8 cellular contexts compared by ENCODE assay signal in the genomic region with DNA sequence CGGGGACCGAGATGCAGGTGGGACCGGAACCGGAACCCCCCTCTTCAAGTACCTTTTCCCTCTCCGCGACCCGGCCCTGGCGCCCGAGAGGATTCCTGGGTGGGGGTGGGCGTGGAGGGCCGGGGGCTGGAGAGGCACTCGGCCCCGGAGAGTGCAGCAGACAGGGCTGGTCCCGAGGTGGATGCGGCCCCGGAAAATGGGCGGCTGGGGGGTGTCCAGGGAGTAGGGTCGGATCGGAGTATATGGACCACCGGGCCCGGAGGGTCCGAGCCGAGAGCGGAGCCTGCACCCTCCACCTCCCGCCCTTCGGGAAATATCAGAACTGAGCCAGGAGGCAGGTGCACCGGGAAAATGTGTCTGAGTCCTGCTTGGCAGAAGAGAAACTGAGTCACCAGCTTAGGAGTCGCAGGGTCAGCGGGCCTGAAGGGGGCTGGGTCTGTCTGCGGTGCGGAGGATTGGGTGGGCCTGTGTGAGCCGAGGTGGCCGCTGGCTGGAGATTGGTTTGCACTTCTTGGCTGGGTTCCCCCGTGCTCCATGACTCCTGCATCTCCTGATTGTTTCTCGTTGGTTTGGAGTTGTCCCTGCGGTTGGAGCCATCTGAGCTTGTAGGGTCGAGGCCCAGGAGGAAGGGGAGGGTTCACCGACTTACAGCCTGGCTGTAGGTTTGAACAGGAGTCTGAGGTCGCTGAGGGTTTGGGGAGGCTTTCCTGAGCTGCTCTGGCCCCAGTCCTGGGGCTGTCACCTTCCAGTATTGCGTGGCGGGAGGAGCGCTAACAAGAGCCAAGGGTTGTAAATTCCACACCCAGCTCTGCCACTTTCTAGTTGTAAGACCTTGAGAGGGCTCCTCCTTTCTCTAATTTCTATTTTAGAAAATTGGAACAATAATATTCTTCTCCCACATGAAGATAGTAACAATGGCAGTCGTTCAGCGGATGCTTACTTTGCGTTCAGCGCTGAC.
DNase-seq lines count a peak whose midpoint lies in the region; ATAC-seq and TF ChIP-seq lines count a peak whose summit lies in the region.

No MANE protein-coding gene starts in this region.

- in situ Hi-C loops in KBM-7 (cut with MboI; ENCODE audit: low pct_unique_long_range_greater_than_20kb, low sequenced_read_pairs) (no loop called here), brain microvascular endothelial cell (cut with HindIII; ENCODE audit: low pct_ligation_motif_present, low sequenced_read_pairs) (no loop called here)

- H3K4me3 ChIP-seq in brain microvascular endothelial cell (ENCODE audit: low read depth, low read length) (peak overlapping the region; percentile 95), subcutaneous abdominal adipose tissue (ENCODE audit: low read depth in 1 of 5, low read length in 5 of 5) (peak overlapping the region; percentile 75 to 99 (median 99))

- H3K9me3 ChIP-seq in subcutaneous abdominal adipose tissue (ENCODE audit: control insufficient read depth in 5 of 5, low read length in 5 of 5), result no peaks in the 10 kb centered on the region

- peak overlapping the region; percentile 77 to 95 (median 94) for H3K9ac ChIP-seq in subcutaneous abdominal adipose tissue (ENCODE audit: low read length in 5 of 5)

- peak overlapping the region; percentile 87 for H3K27ac ChIP-seq in brain microvascular endothelial cell
- H3K27ac ChIP-seq in layer of hippocampus (ENCODE audit: low read depth, low read length), result peak overlapping the region; percentile 97
- H3K27ac ChIP-seq in subcutaneous abdominal adipose tissue (ENCODE audit: low read depth, low read length), result peak overlapping the region; percentile 84

- H3K4me1 ChIP-seq in subcutaneous abdominal adipose tissue (ENCODE audit: control insufficient read depth in 5 of 5, insufficient read depth in 5 of 5, low read length in 5 of 5), result peaks cover 2 to 32% (median 23%) of the 10 kb centered on the region in 5 donors

- no peak for ATAC-seq in GM21423 (IDR thresholded peaks at IDR 0.05; ENCODE audit: unreplicated experiment)

- peak; percentile 45 for DNase-seq in EL
- DNase-seq in KBM-7, result peak; percentile 22
- peak; percentile 34 for DNase-seq in brain microvascular endothelial cell
- no peak for DNase-seq in hippocampal formation (lab: John Stamatoyannopoulos, UW)
- no peak for DNase-seq in NCI-H1105 treated with DMSO at 0.1 percent for 48 hours (lab: John Stamatoyannopoulos, UW)

- TF ChIP-seq CTCF in brain microvascular endothelial cell (IDR thresholded peaks at IDR 0.05; ENCODE audit: low read depth, low read length, missing control alignments), result no peak

- peaks cover 15% of the 10 kb centered on the region for H3K36me3 ChIP-seq in brain microvascular endothelial cell (replicated peaks)
- peaks cover 0 to 26% (median 20%) of the 10 kb centered on the region in 5 donors for H3K36me3 ChIP-seq in subcutaneous abdominal adipose tissue (ENCODE audit: control insufficient read depth in 5 of 5, insufficient read depth in 5 of 5, low read length in 5 of 5)

- no peaks in the 10 kb centered on the region for H3K27me3 ChIP-seq in brain microvascular endothelial cell (replicated peaks)
- no peaks in the 10 kb centered on the region for H3K27me3 ChIP-seq in layer of hippocampus (ENCODE audit: control insufficient read depth, insufficient read depth, low read length)
- no peaks in the 10 kb centered on the region for H3K27me3 ChIP-seq in subcutaneous abdominal adipose tissue (ENCODE audit: control insufficient read depth in 5 of 5, insufficient read depth in 4 of 5, low read length in 5 of 5)

Comparison
In these comparisons a context has a peak if more than half of its experiments do, and no peak if none do; other contexts are left out.
1. DNase-seq: peak in EL (single experiment), KBM-7 (single experiment) and brain microvascular endothelial cell (single experiment); none in hippocampal formation (0 of 2) and NCI-H1105 treated with DMSO at 0.1 percent for 48 hours (single experiment).
2. Peak in every context shown above with its lines, with median percentiles within 50 percentile points of each other: H3K27ac ChIP-seq.